ENCODE assay signal across 8 cellular contexts in the genomic region with DNA sequence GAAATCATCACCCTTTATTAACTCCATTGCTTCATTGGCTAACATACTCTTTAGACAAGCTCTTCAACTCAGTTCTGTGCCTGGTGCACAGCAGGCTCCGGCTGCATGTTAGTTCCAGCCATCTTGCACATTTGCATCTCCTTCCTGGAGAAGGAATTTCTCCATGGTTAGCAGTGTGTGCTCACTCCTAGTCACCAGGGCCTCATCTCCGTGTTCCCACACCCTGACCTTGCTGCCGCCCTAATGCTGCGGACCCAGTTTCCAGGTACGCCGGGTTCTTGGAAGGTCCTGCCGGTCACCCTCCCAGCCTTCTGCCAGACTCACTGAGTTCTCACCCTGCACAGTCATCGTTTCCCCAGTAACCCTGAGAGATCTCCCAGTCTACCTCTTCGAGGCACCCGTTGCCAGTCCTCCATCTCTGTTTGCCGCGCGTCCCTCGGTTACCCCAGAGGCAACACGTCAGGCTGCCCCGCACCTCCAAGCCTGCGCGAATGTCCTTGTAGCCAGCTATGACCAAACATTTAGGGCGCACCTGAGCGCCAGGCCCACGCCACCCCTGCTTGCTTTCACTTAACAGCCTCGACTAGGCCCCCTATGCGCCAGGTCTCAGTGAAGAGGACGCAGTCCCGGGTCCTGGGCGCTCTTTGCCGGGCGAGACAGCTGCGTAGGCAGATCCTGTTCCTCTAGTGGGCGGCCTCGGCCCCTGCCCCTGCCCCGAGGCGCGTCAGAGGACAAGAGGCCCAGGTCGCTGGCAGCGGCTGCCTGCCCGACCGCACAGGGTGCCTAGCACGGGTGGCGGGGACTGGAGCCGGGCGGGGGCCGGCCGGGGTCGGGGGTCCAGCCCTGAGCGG.
A peak's percentile ranks its signal among the peaks of the same experiment; 100 is the strongest.
DNase-seq lines count a peak whose midpoint lies in the region; ATAC-seq lines count a peak whose summit lies in the region.

No MANE protein-coding gene starts in this region.

- peak overlapping the region; percentile 99 for H3K27ac Mint-ChIP-seq in central memory CD8-positive, alpha-beta T cell (ENCODE audit: low read depth)

- no peaks in the 10 kb centered on the region for H3K27me3 Mint-ChIP-seq in central memory CD8-positive, alpha-beta T cell

- peak; percentile 42 for ATAC-seq in HG02763 (IDR thresholded peaks at IDR 0.05; ENCODE audit: unreplicated experiment)
- ATAC-seq in central memory CD8-positive, alpha-beta T cell (replicated peaks; ENCODE audit: extremely low read depth, poor library complexity, severe bottlenecking) = peak; percentile 69

- H3K9me3 Mint-ChIP-seq in central memory CD8-positive, alpha-beta T cell = no peaks in the 10 kb centered on the region

- DNase-seq in NCI-H1694 treated with DMSO at 0.1 percent for 48 hours (lab: John Stamatoyannopoulos, UW) (peak; percentile 40), NCI-H1694 (lab: John Stamatoyannopoulos, UW) (no peak), NCI-H146 treated with DMSO at 0.1 percent for 48 hours (lab: John Stamatoyannopoulos, UW; ENCODE audit: unreplicated experiment) (peak; percentile 14), kidney tubule cell (ENCODE audit: low spot score) (peak; percentile 81)
- DNase-seq in activated CD4-positive, CD25-positive, alpha-beta regulatory T cell treated with anti-CD3 and anti-CD28 coated beads, Interleukin-2, amount 50 U/mL, for 16 hours (ENCODE audit: low read depth, low spot score) = peak; percentile 39
- DNase-seq in central memory CD8-positive, alpha-beta T cell (ENCODE audit: low spot score in 2 of 2) = peak; percentile 71
- DNase-seq in stimulated activated CD4-positive, alpha-beta T cell treated with anti-CD3 and anti-CD28 coated beads, Interleukin-15, amount 100 ng/mL, for 24 hours = peak; percentile 78

- H3K36me3 Mint-ChIP-seq in central memory CD8-positive, alpha-beta T cell (ENCODE audit: insufficient read depth) = peaks cover 23% of the 10 kb centered on the region

- H3K4me1 Mint-ChIP-seq in central memory CD8-positive, alpha-beta T cell = peaks cover 56% of the 10 kb centered on the region

- H3K4me3 Mint-ChIP-seq in central memory CD8-positive, alpha-beta T cell = peak overlapping the region; percentile 98
